In genomic region chr1:206725053-206725963, GRCh38 we compare ENCODE assay signal across 9 cellular contexts. TPM values are rescaled to one million over a fixed set of nuclear protein-coding genes. Genes with fewer than 3 reads are reported as not detected.
DNase-seq lines count a peak whose midpoint lies in the region; ATAC-seq and TF ChIP-seq lines count a peak whose summit lies in the region.
"Had no signal": no experiment of that assay in that cellular context is flagged by ENCODE, and none has a peak within 500 bp of the region (broad histone marks: within the 10 kb centered on the region; RNA-seq: fewer than 3 reads in every experiment).

No MANE protein-coding gene starts in this region.

- peak overlapping the region in 5 of 7 donors; percentile 6 to 44 (median 16) for H3K4me3 Mint-ChIP-seq in CD8-positive, alpha-beta memory T cell

- H3F3A ChIP-seq in SK-N-SH (replicated peaks; ENCODE audit: insufficient read depth), result no peaks in the 10 kb centered on the region

- H4K20me1 ChIP-seq in SK-N-SH (ENCODE audit: insufficient read depth), result peaks cover 89% of the 10 kb centered on the region

- no peaks in the 10 kb centered on the region for H3K9me2 ChIP-seq in SK-N-SH

- H3K4me1 Mint-ChIP-seq in CD8-positive, alpha-beta memory T cell, result peaks cover 68 to 77% (median 72%) of the 10 kb centered on the region in 3 donors

- intact Hi-C loops in adrenal gland (cut with DNase I), result loop anchor here in 1 of 2 donors (10.0 kb wide), 1 partner anchor 91 kb away; the partner anchor contains the start of gene DYRK3

- peak in 4 of 5 donors; percentile 46 to 64 (median 49) for DNase-seq in CD8-positive, alpha-beta memory T cell
- DNase-seq in HFF-Myc (ENCODE audit: extremely low read depth, low read depth), result no peak
- DNase-seq in SK-N-SH, result peak; percentile 67
- DNase-seq in adrenal gland, result peak in 5 of 7 donors; percentile 49 to 70 (median 62)
- DNase-seq in kidney epithelial cell (ENCODE audit: low read depth), result no peak
- DNase-seq in stimulated activated naive CD4-positive, alpha-beta T cell treated with Interleukin-2 at 50 U/mL for 16 hours (lab: John Stamatoyannopoulos, UW), result peak; percentile 36
- no peak for DNase-seq in GDM1 (lab: John Stamatoyannopoulos, UW)

- H3K36me3 ChIP-seq in CD8-positive, alpha-beta memory T cell (ENCODE audit: insufficient read depth, low read length), result peaks cover 9% of the 10 kb centered on the region
- peaks cover 7 to 13% of the 10 kb centered on the region in 2 experiments for H3K36me3 ChIP-seq in SK-N-SH (replicated peaks in 1 of 2; ENCODE audit: control insufficient read depth in 1 of 2, insufficient read depth in 2 of 2, low read length in 1 of 2)
- H3K36me3 ChIP-seq in adrenal gland (replicated peaks in 1 of 2), result peaks cover 0 to 14% of the 10 kb centered on the region in 2 donors
- peaks cover 1% of the 10 kb centered on the region for H3K36me3 ChIP-seq in kidney epithelial cell (ENCODE audit: control insufficient read depth, insufficient read depth, low read length)

- 80% methylated on average over 11 of the region's 11 CpGs for WGBS in SK-N-SH (ENCODE audit: low lambda C conversion rate)
- WGBS in adrenal gland, 4 donors, result 74 to 80% (median 77%) methylated on average over 11 of the region's 11 CpGs

- CTCF ChIA-PET in CD8-positive, alpha-beta memory T cell (lab: Charles Lee), result interaction anchor here (0.8 to 5.6 kb wide), 32 partner anchors 11 to 257 kb away, joined by 3 to 42 read pairs (median 6); partner anchors contain the start of gene MAPKAPK2
- CTCF ChIA-PET in SK-N-SH (lab: Yijun Ruan, JAX), result interaction anchor here (0.6 to 16.7 kb wide), 48 partner anchors 10 to 672 kb away, joined by 3 to 380 read pairs (median 5); partner anchors contain the start of gene FCMR

- H3K9me3 Mint-ChIP-seq in CD8-positive, alpha-beta memory T cell, result no peaks in the 10 kb centered on the region

- H3K27me3 Mint-ChIP-seq in CD8-positive, alpha-beta memory T cell, result peaks cover 0 to 3% of the 10 kb centered on the region in 2 donors

- peak overlapping the region; percentile 37 to 83 (median 68) for H3K27ac Mint-ChIP-seq in CD8-positive, alpha-beta memory T cell

- H3K36me3 Mint-ChIP-seq in CD8-positive, alpha-beta memory T cell, result peaks cover 0 to 27% (median 0%) of the 10 kb centered on the region in 3 donors

- H2AFZ ChIP-seq in SK-N-SH (ENCODE audit: low read depth), result no peak overlapping the region
- H2AFZ ChIP-seq: parathyroid adenoma had no signal

- peaks cover 72% of the 10 kb centered on the region for H3K79me2 ChIP-seq in SK-N-SH (ENCODE audit: insufficient read depth)

- peak; percentile 52 for TF ChIP-seq RAD21 in SK-N-SH (IDR thresholded peaks at IDR 0.05; ENCODE audit: low read length)

- peaks cover 23% of the 10 kb centered on the region for H3K4me1 ChIP-seq in CD8-positive, alpha-beta memory T cell (ENCODE audit: insufficient read depth, low read length)
- H3K4me1 ChIP-seq in SK-N-SH (ENCODE audit: control insufficient read depth in 1 of 2, insufficient read depth in 2 of 2, low read depth in 1 of 2, low read length in 1 of 2), result peaks cover 0 to 10% of the 10 kb centered on the region in 2 experiments; a peak in 1 of 4 replicates
- H3K4me1 ChIP-seq in adrenal gland (replicated peaks in 1 of 2), result peaks cover 19 to 59% of the 10 kb centered on the region in 2 donors
- H3K4me1 ChIP-seq: parathyroid adenoma had no signal

- no peaks in the 10 kb centered on the region for H3K27me3 ChIP-seq in CD8-positive, alpha-beta memory T cell (ENCODE audit: insufficient read depth, low read length, poor library complexity, severe bottlenecking)
- H3K27me3 ChIP-seq in SK-N-SH (ENCODE audit: insufficient read depth), result no peaks in the 10 kb centered on the region
- H3K27me3 ChIP-seq in adrenal gland, result no peaks in the 10 kb centered on the region
- H3K27me3 ChIP-seq in kidney epithelial cell (ENCODE audit: control insufficient read depth, insufficient read depth, low read length), result no peaks in the 10 kb centered on the region

- no peak overlapping the region for H3K9ac ChIP-seq in SK-N-SH
- H3K9ac ChIP-seq: parathyroid adenoma had no signal

- POLR2A ChIA-PET in CD8-positive, alpha-beta memory T cell (lab: Charles Lee), result interaction anchor here (0.7 to 1.2 kb wide), 4 partner anchors 40 to 255 kb away, joined by 3 to 6 read pairs (median 4); partner anchors contain the start of gene IKBKE
- POLR2A ChIA-PET in SK-N-SH (lab: Yijun Ruan, JAX), result no interaction called here

- no peak overlapping the region for H3K27ac ChIP-seq in CD8-positive, alpha-beta memory T cell (ENCODE audit: low read depth, low read length)
- H3K27ac ChIP-seq in SK-N-SH (ENCODE audit: low read depth in 2 of 2, low read length in 1 of 2), result no peak overlapping the region
- H3K27ac ChIP-seq in adrenal gland, result no peak overlapping the region
- H3K27ac ChIP-seq: parathyroid adenoma had no signal

- no peak for TF ChIP-seq POLR2A in adrenal gland (IDR thresholded peaks at IDR 0.05)

- H3K4me3 ChIP-seq in CD8-positive, alpha-beta memory T cell (ENCODE audit: low read length), result no peak overlapping the region
- no peak overlapping the region for H3K4me3 ChIP-seq in HFF-Myc (replicated peaks; ENCODE audit: low read depth, low read length)
- H3K4me3 ChIP-seq in SK-N-SH (ENCODE audit: low read depth in 2 of 2, low read length in 1 of 2), result no peak overlapping the region; a peak in 1 of 4 replicates
- no peak overlapping the region for H3K4me3 ChIP-seq in adrenal gland
- H3K4me3 ChIP-seq in kidney epithelial cell (ENCODE audit: low read depth, low read length), result no peak overlapping the region

- H3K9me3 ChIP-seq in CD8-positive, alpha-beta memory T cell (ENCODE audit: low read length), result no peaks in the 10 kb centered on the region
- no peaks in the 10 kb centered on the region for H3K9me3 ChIP-seq in SK-N-SH
- H3K9me3 ChIP-seq in adrenal gland (replicated peaks in 1 of 3), result no peaks in the 10 kb centered on the region

- TF ChIP-seq EP300 in SK-N-SH (IDR thresholded peaks at IDR 0.05; ENCODE audit: borderline replicate concordance in 1 of 2, low read depth in 1 of 2, low read length in 1 of 2), result no peak

- no peak overlapping the region for H3K4me2 ChIP-seq in SK-N-SH

- TF ChIP-seq CTCF in HFF-Myc (IDR thresholded peaks at IDR 0.05; ENCODE audit: low read depth, low read length, missing control alignments), result peak; percentile 84
- peak; percentile 65 for TF ChIP-seq CTCF in SK-N-SH (IDR thresholded peaks at IDR 0.05)
- TF ChIP-seq CTCF in adrenal gland (IDR thresholded peaks at IDR 0.05), result peak; percentile 39 to 52 (median 46)
- peak; percentile 73 for TF ChIP-seq CTCF in kidney epithelial cell (IDR thresholded peaks at IDR 0.05; ENCODE audit: insufficient read depth, low read length, poor library complexity, severe bottlenecking)

- no peak for ATAC-seq in GM18502 (IDR thresholded peaks at IDR 0.05; ENCODE audit: poor library complexity, unreplicated experiment)

TF ChIP-seq in SK-N-SH, 30 proteins besides CTCF, POLR2A, EP300 and RAD21:
- TF ChIP-seq SMC3 (IDR thresholded peaks at IDR 0.05; ENCODE audit: low read depth, low read length) (peak; percentile 24; the same call in 1 of the 2 replicates), FOSL2 (IDR thresholded peaks at IDR 0.05; ENCODE audit: borderline replicate concordance, low read depth) (no peak)
TF ChIP-seq in SK-N-SH: peak in this region for 1.

RNA-seq across cellular contexts. Expression of gene MAPKAPK2, which starts 40.6 kb away (rescaled TPM):
- total RNA-seq in CD8-positive, alpha-beta memory T cell, result 10 to 100 TPM; 78.4 to 79.1 TPM
- polyA plus RNA-seq in CD8-positive, alpha-beta memory T cell, result 5.0 TPM
- polyA plus RNA-seq in SK-N-SH (2012; rRNA removed), result 45.9 and 46.8 TPM in 2 replicates
- 34.8 and 47.6 TPM in 2 replicates for polyA plus RNA-seq in SK-N-SH (2012; cell fraction: cytosol; rRNA removed)
- 75.5 and 84.1 TPM in 2 replicates for polyA plus RNA-seq in SK-N-SH (2012; cell fraction: nucleus; rRNA removed)
- 100 to 1,000 TPM in 4 of 8 donors, 10 to 100 TPM in 4; 40.7 to 129 (median 96.0) TPM for total RNA-seq in adrenal gland
- polyA plus RNA-seq in adrenal gland, result 10 to 100 TPM; 66.6 to 80.7 (median 71.6) TPM
- total RNA-seq in kidney epithelial cell, result 64.0 and 76.3 TPM in 2 replicates

RNA-seq across cellular contexts. Expression of gene IL19, which starts 45.3 kb away (rescaled TPM):
- total RNA-seq in CD8-positive, alpha-beta memory T cell, result not detected
- polyA plus RNA-seq in CD8-positive, alpha-beta memory T cell, result not detected
- polyA plus RNA-seq in SK-N-SH (2012; rRNA removed) (not detected in 2 replicates), adrenal gland (not detected)
- polyA plus RNA-seq in SK-N-SH (2012; cell fraction: cytosol; rRNA removed), result not detected in 2 replicates
- 0.07 TPM in 1 of 2 replicates, not detected in the other for polyA plus RNA-seq in SK-N-SH (2012; cell fraction: nucleus; rRNA removed)
- total RNA-seq in adrenal gland (not detected), kidney epithelial cell (not detected in 2 replicates)

RNA-seq across cellular contexts. Expression of gene IL10, which starts 47.0 kb away (rescaled TPM):
- 1 to 10 TPM; 7.6 TPM for total RNA-seq in CD8-positive, alpha-beta memory T cell
- polyA plus RNA-seq in CD8-positive, alpha-beta memory T cell, result 0.33 TPM
- polyA plus RNA-seq in SK-N-SH (2012; rRNA removed) (not detected in 2 replicates), adrenal gland (1 to 10 TPM; 1.5 to 4.2 (median 1.6) TPM)
- polyA plus RNA-seq in SK-N-SH (2012; cell fraction: cytosol; rRNA removed), result not detected in 2 replicates
- polyA plus RNA-seq in SK-N-SH (2012; cell fraction: nucleus; rRNA removed), result not detected in 2 replicates
- total RNA-seq in adrenal gland (1 to 10 TPM in 7 of 8 donors, under 1 TPM in 1; 0.54 to 8.5 (median 3.3) TPM), kidney epithelial cell (not detected in 2 replicates)

Comparison
In these comparisons a context has a peak if more than half of its experiments do, and no peak if none do; other contexts are left out.
1. DNase-seq: peak in CD8-positive, alpha-beta memory T cell (4 of 5), SK-N-SH (single experiment), adrenal gland (5 of 7) and stimulated activated naive CD4-positive, alpha-beta T cell treated with Interleukin-2 at 50 U/mL for 16 hours (single experiment); none in HFF-Myc (single experiment), kidney epithelial cell (single experiment) and GDM1 (single experiment).
2. Peak in every context shown above with its lines, with median percentiles within 50 percentile points of each other: CTCF ChIP-seq.